1 cellular context compared by ENCODE assay signal in the genomic region with DNA sequence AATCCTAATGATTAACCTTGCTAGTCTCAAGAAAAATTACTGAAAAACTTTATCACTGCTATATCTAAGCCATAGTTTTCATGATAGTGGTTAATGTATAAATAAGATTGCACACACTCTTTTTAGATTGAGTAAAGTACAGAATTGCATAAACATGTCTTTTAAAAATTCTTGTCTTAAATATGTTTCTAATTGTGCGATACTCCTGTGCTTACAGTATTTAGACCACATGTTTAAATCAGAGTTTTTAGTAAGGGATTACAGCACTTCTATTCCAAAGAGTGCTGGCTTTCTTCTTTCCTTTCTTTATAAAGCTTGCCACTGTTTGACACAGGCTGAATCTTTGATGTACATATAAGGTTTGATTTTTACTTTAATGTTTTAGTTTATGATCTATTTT.
TF ChIP-seq lines count a peak whose summit lies in the region.

No MANE protein-coding gene starts in this region.

TF ChIP-seq in endothelial cell of umbilical vein, 7 proteins besides CTCF, POLR2A, EP300 and RAD21 (continued from another document):
- TF ChIP-seq MYC (IDR thresholded peaks at IDR 0.05; ENCODE audit: low read depth, low read length) (no peak), JUN (IDR thresholded peaks at IDR 0.05; ENCODE audit: borderline replicate concordance, insufficient read depth, insufficient read length, low read depth) (no peak), POLR2AphosphoS5 (IDR thresholded peaks at IDR 0.05; ENCODE audit: insufficient read depth, low read depth, low read length) (no peak)
- TF ChIP-seq, protein P1, sequence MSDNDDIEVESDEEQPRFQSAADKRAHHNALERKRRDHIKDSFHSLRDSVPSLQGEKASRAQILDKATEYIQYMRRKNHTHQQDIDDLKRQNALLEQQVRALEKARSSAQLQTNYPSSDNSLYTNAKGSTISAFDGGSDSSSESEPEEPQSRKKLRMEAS (IDR thresholded peaks at IDR 0.05; ENCODE audit: insufficient read depth, insufficient read length), result no peak
